In genomic region chr14:23580948-23581281, GRCh38 we compare ENCODE assay signal across 21 cellular contexts. TPM values are rescaled to one million over a fixed set of nuclear protein-coding genes. Genes with fewer than 3 reads are reported as not detected.
"Had no signal": no experiment of that assay in that cellular context is flagged by ENCODE, and none has a peak within 500 bp of the region (broad histone marks: within the 10 kb centered on the region; RNA-seq: fewer than 3 reads in every experiment).

No MANE protein-coding gene starts in this region.

- H3K36me3 ChIP-seq: gastrocnemius medialis, left lung, right atrium auricular region had no signal

- ATAC-seq: activated CD8-positive, alpha-beta T cell treated with anti-CD3 and anti-CD28 coated beads for 36 hours; activated T-cell treated with anti-CD3 and anti-CD28 coated beads, Interleukin-2, amount 50 U/mL, for 72 hours; gastrocnemius medialis; left lung; mucosa of descending colon; naive thymus-derived CD4-positive, alpha-beta T cell had no signal

- DNase-seq: activated B cell treated with CpG ODN at 0.5 μM for 24 hours; activated CD4-positive, alpha-beta T cell treated with anti-CD3 and anti-CD28 coated beads for 48 hours; activated CD8-positive, alpha-beta T cell treated with anti-CD3 and anti-CD28 coated beads for 36 hours; activated gamma-delta T cell treated with Interleukin-2 at 50 U/mL for 16 hours; activated T-cell treated with anti-CD3 and anti-CD28 coated beads, Interleukin-2, amount 50 U/mL, for 72 hours; anterior cingulate cortex; effector memory CD4-positive, alpha-beta T cell; gastrocnemius medialis; mucosa of descending colon; naive thymus-derived CD4-positive, alpha-beta T cell; small intestine; stimulated activated CD4-positive, alpha-beta T cell treated with anti-CD3 and anti-CD28 coated beads, Interleukin-4, amount 100 ng/mL, for 24 hours; stimulated activated naive CD4-positive, alpha-beta T cell; trophoblast cell had no signal

- H3K9me3 Mint-ChIP-seq: activated B cell treated with CpG ODN at 0.5 μM for 24 hours; activated CD8-positive, alpha-beta T cell treated with anti-CD3 and anti-CD28 coated beads for 36 hours; activated T-cell treated with anti-CD3 and anti-CD28 coated beads, Interleukin-2, amount 50 U/mL, for 72 hours had no signal

- H3K27ac Mint-ChIP-seq: activated B cell treated with CpG ODN at 0.5 μM for 24 hours; activated CD8-positive, alpha-beta T cell treated with anti-CD3 and anti-CD28 coated beads for 36 hours; activated T-cell treated with anti-CD3 and anti-CD28 coated beads, Interleukin-2, amount 50 U/mL, for 72 hours had no signal

- H3K4me1 ChIP-seq: gastrocnemius medialis had no signal

- H3K9me3 ChIP-seq: gastrocnemius medialis, left lung, mucosa of descending colon, right atrium auricular region had no signal

- H3K4me3 ChIP-seq: gastrocnemius medialis, left lung, mucosa of descending colon, right atrium auricular region had no signal

- FAIRE-seq: keratinocyte, small intestine, TTC549 had no signal

- H3K27ac ChIP-seq: epithelial cell of prostate, gastrocnemius medialis, left lung, right atrium auricular region had no signal

- H3K36me3 Mint-ChIP-seq: naive thymus-derived CD4-positive, alpha-beta T cell had no signal

- H3K4me3 Mint-ChIP-seq: activated B cell treated with CpG ODN at 0.5 μM for 24 hours; activated CD8-positive, alpha-beta T cell treated with anti-CD3 and anti-CD28 coated beads for 36 hours; activated T-cell treated with anti-CD3 and anti-CD28 coated beads, Interleukin-2, amount 50 U/mL, for 72 hours had no signal

RNA-seq across cellular contexts. Expression of gene JPH4, which starts 2.3 kb away (rescaled TPM):
- total RNA-seq: fibroblast of lung; T-helper 2 cell treated with Interferon-gamma antibody and Interleukin-4, amounts not matched to agents 100 ng/mL and 5 ng/mL, for 36 hours had no signal
- polyA plus RNA-seq: fibroblast of lung had no signal

RNA-seq across cellular contexts. Expression of gene ZFHX2, which starts 29.4 kb away (rescaled TPM):
- polyA plus RNA-seq: fibroblast of lung; naive thymus-derived CD4-positive, alpha-beta T cell had no signal

RNA-seq across cellular contexts. Expression of gene DHRS2, which starts 55.2 kb away (rescaled TPM):
- total RNA-seq: activated B cell treated with CpG ODN at 0.5 μM for 24 hours, fibroblast of lung, gastrocnemius medialis, right atrium auricular region had no signal
